In genomic region chr1:198157847-198158765, GRCh38 we compare ENCODE assay signal across 8 cellular contexts.
DNase-seq lines count a peak whose midpoint lies in the region; TF ChIP-seq lines count a peak whose summit lies in the region.

No MANE protein-coding gene starts in this region.

- H3K9ac ChIP-seq in BLaER1 = peak overlapping the region; percentile 89

- H4K20me1 ChIP-seq in BLaER1 = peaks cover 1% of the 10 kb centered on the region; the same call in 1 of the 2 replicates

- H3K27me3 ChIP-seq in BLaER1 (no peaks in the 10 kb centered on the region), muscle layer of duodenum (ENCODE audit: low read depth, low read length) (no peaks in the 10 kb centered on the region)

- H3K9me3 ChIP-seq in BLaER1 (no peaks in the 10 kb centered on the region), muscle layer of duodenum (ENCODE audit: control insufficient read depth in 1 of 2, low read length in 2 of 2) (no peaks in the 10 kb centered on the region)

- peaks cover 24% of the 10 kb centered on the region for H3K4me1 ChIP-seq in BLaER1
- peaks cover 0 to 23% of the 10 kb centered on the region in 2 donors for H3K4me1 ChIP-seq in muscle layer of duodenum (ENCODE audit: control insufficient read depth in 1 of 2, insufficient read depth in 2 of 2, low read length in 2 of 2)

- H3K27ac ChIP-seq in BLaER1 = peak overlapping the region; percentile 88
- peak overlapping the region; percentile 95 for H3K27ac ChIP-seq in muscle layer of duodenum (ENCODE audit: low read length)

- TF ChIP-seq CTCF in GM20000 (IDR thresholded peaks at IDR 0.05; ENCODE audit: extremely low read depth, missing control alignments) = no peak

- H3K4me3 ChIP-seq in BLaER1 (peak overlapping the region; percentile 98), muscle layer of duodenum (ENCODE audit: low read depth in 1 of 2, low read length in 2 of 2) (peak overlapping the region; percentile 80 to 92)

- DNase-seq in GM20000 (ENCODE audit: low spot score) (peak; percentile 33), SIG-M5 treated with dmso at 0.1 percent for 504 hours (lab: John Stamatoyannopoulos, UW; ENCODE audit: unreplicated experiment) (peak; percentile 81), glomerular visceral epithelial cell (ENCODE audit: extremely low spot score) (no peak), NCI-H187 (lab: John Stamatoyannopoulos, UW) (no peak), AG20443 (ENCODE audit: low spot score) (no peak)
- DNase-seq in effector CD4-positive, alpha-beta T cell = peak; percentile 14

- H3K36me3 ChIP-seq in BLaER1 (no peaks in the 10 kb centered on the region), muscle layer of duodenum (ENCODE audit: control insufficient read depth in 1 of 2, insufficient read depth in 2 of 2, low read length in 2 of 2) (peaks cover 0 to 5% of the 10 kb centered on the region in 2 donors)

- peak overlapping the region; percentile 95 for H3K4me2 ChIP-seq in BLaER1

Comparison
In these comparisons a context has a peak if more than half of its experiments do, and no peak if none do; other contexts are left out.
1. DNase-seq: peak in GM20000 (single experiment), SIG-M5 treated with dmso at 0.1 percent for 504 hours (single experiment) and effector CD4-positive, alpha-beta T cell (single experiment); none in glomerular visceral epithelial cell (single experiment), NCI-H187 (0 of 2) and AG20443 (single experiment).